9 cellular contexts compared by ENCODE assay signal in genomic region chr17:18468468-18469171, GRCh38. TPM values are rescaled to one million over a fixed set of nuclear protein-coding genes. Genes with fewer than 3 reads are reported as not detected.
"Had no signal": no experiment of that assay in that cellular context is flagged by ENCODE, and none has a peak within 500 bp of the region (broad histone marks: within the 10 kb centered on the region; RNA-seq: fewer than 3 reads in every experiment).

No MANE protein-coding gene starts in this region.

RNA-seq across cellular contexts. Expression of gene LGALS9C, which starts 8.0 kb away (rescaled TPM):
- total RNA-seq: kidney epithelial cell, left ventricle myocardium superior, lung microvascular endothelial cell, occipital lobe, osteocyte, posterior vena cava, subcutaneous adipose tissue, thoracic aorta, upper lobe of right lung had no signal
